Comparison of ENCODE assay signal across 9 cellular contexts in the genomic region with DNA sequence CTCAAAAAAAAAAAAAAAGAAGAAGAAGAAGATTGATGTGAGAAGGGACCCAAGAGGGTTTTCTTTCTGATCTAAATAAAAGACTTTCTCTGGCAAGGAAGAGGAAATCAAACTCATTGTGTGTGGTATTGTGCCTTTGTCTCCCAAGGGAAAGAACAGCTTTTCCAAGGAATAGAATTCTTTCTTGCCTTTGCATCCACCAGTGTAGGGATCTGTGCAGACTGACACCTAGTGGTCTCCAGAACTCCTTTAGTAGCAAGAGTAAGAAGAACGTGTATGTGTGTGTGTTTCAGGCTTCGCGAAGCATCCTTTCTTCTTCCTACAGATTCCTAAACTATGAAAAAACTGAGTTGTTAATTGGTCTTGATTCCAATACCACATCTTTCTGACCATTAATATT. TPM values are rescaled to one million over a fixed set of nuclear protein-coding genes. Genes with fewer than 3 reads are reported as not detected.
DNase-seq lines count a peak whose midpoint lies in the region; ATAC-seq and TF ChIP-seq lines count a peak whose summit lies in the region.
"Had no signal": no experiment of that assay in that cellular context is flagged by ENCODE, and none has a peak within 500 bp of the region (broad histone marks: within the 10 kb centered on the region; RNA-seq: fewer than 3 reads in every experiment).

No MANE protein-coding gene starts in this region.

- H3K9ac ChIP-seq in GM23248: no peak overlapping the region

- in situ Hi-C loops in GM23248 (cut with MboI): no loop called here

- H3K4me2 ChIP-seq in GM23248 (ENCODE audit: unreplicated experiment): no peak overlapping the region

- no peaks in the 10 kb centered on the region for H3K79me2 ChIP-seq in GM23248 (ENCODE audit: insufficient read depth)

- H3K4me1 ChIP-seq in GM23248 (ENCODE audit: insufficient read depth): no peaks in the 10 kb centered on the region

- no peak overlapping the region for H3K4me3 Mint-ChIP-seq in WTC11
- H3K4me3 Mint-ChIP-seq in natural killer cell treated with Interleukin-12 subunit alpha and Interleukin-12 subunit beta and Interleukin-15 and Interleukin-18, amount 100 ng/mL, for 72 hours: no peak overlapping the region

- peaks cover 40% of the 10 kb centered on the region for H3K9me3 Mint-ChIP-seq in WTC11
- H3K9me3 Mint-ChIP-seq in natural killer cell treated with Interleukin-12 subunit alpha and Interleukin-12 subunit beta and Interleukin-15 and Interleukin-18, amount 100 ng/mL, for 72 hours: no peaks in the 10 kb centered on the region

- 67 to 69% methylated on average over 3 of the region's 3 CpGs for WGBS in GM23248 (ENCODE audit: low coverage in 1 of 2, low lambda C conversion rate in 2 of 2, missing lambda C conversion rate in 2 of 2), 2 experiments

- no peak overlapping the region for H3K27ac Mint-ChIP-seq in WTC11
- H3K27ac Mint-ChIP-seq in natural killer cell treated with Interleukin-12 subunit alpha and Interleukin-12 subunit beta and Interleukin-15 and Interleukin-18, amount 100 ng/mL, for 72 hours: no peak overlapping the region

- no peak overlapping the region for H2AFZ ChIP-seq in GM23248

- no peak overlapping the region for H3K27ac ChIP-seq in 22Rv1
- H3K27ac ChIP-seq in GM23248: no peak overlapping the region

- no peaks in the 10 kb centered on the region for H3K9me3 ChIP-seq in GM23248 (ENCODE audit: low read depth)

- ATAC-seq in WTC11: peak; percentile 96
- no peak for ATAC-seq in natural killer cell treated with Interleukin-12 subunit alpha and Interleukin-12 subunit beta and Interleukin-15 and Interleukin-18, amount 100 ng/mL, for 72 hours
- ATAC-seq in HG02588 (IDR thresholded peaks at IDR 0.05; ENCODE audit: unreplicated experiment): no peak

- CTCF ChIA-PET in WTC11 (lab: Charles Lee): interaction anchor here (0.6 to 1.3 kb wide), 15 partner anchors 9 to 454 kb away, joined by 3 to 6 read pairs (median 3); no protein-coding TSS in a partner anchor

- H3K4me1 Mint-ChIP-seq in WTC11: no peaks in the 10 kb centered on the region
- H3K4me1 Mint-ChIP-seq in natural killer cell treated with Interleukin-12 subunit alpha and Interleukin-12 subunit beta and Interleukin-15 and Interleukin-18, amount 100 ng/mL, for 72 hours (ENCODE audit: low read depth in 2 of 2): peaks cover 0 to 3% of the 10 kb centered on the region in 2 donors

- POLR2A ChIA-PET in WTC11 (lab: Charles Lee): interaction anchor here (0.6 kb wide), 1 partner anchor 25 kb away, joined by 3 read pairs; no protein-coding TSS in a partner anchor

- H4K20me1 ChIP-seq in GM23248 (ENCODE audit: insufficient read depth): no peaks in the 10 kb centered on the region

- H3K36me3 ChIP-seq in GM23248 (ENCODE audit: low read depth): no peaks in the 10 kb centered on the region

- peaks cover 27% of the 10 kb centered on the region for H3K36me3 Mint-ChIP-seq in WTC11
- H3K36me3 Mint-ChIP-seq in natural killer cell treated with Interleukin-12 subunit alpha and Interleukin-12 subunit beta and Interleukin-15 and Interleukin-18, amount 100 ng/mL, for 72 hours: peaks cover 2% of the 10 kb centered on the region

- no peaks in the 10 kb centered on the region for H3K9me2 ChIP-seq in GM23248 (ENCODE audit: insufficient read depth)

- peak; percentile 53 for DNase-seq in GM23248
- no peak for DNase-seq in WTC11 (ENCODE audit: low spot score)
- peak; percentile 61 for DNase-seq in iPS-NIHi7 (ENCODE audit: extremely low spot score)
- no peak for DNase-seq in NCI-H1048 (lab: John Stamatoyannopoulos, UW)
- no peak for DNase-seq in NCI-H2107 (lab: John Stamatoyannopoulos, UW)
- DNase-seq in natural killer cell treated with Interleukin-12 subunit alpha and Interleukin-12 subunit beta and Interleukin-15 and Interleukin-18, amount 100 ng/mL, for 72 hours (ENCODE audit: low spot score): no peak
- DNase-seq: activated CD4-positive, alpha-beta T cell treated with anti-CD3 and anti-CD28 coated beads, Interleukin-2, amount 50 U/mL, for 1 hour had no signal

- no peaks in the 10 kb centered on the region for H3K27me3 ChIP-seq in GM23248 (replicated peaks; ENCODE audit: insufficient read depth)

- TF ChIP-seq CTCF in 22Rv1 (IDR thresholded peaks at IDR 0.05) (peak; percentile 75), WTC11 (IDR thresholded peaks at IDR 0.05) (0 out of 2 replicates have a peak, but pooled peaks have one; percentile 20)

- H3K27me3 Mint-ChIP-seq in WTC11 (ENCODE audit: low read depth): no peaks in the 10 kb centered on the region
- peaks cover 0 to 3% of the 10 kb centered on the region in 2 donors for H3K27me3 Mint-ChIP-seq in natural killer cell treated with Interleukin-12 subunit alpha and Interleukin-12 subunit beta and Interleukin-15 and Interleukin-18, amount 100 ng/mL, for 72 hours

- no peak overlapping the region for H3K4me3 ChIP-seq in GM23248

- H3F3A ChIP-seq in GM23248 (ENCODE audit: insufficient read depth): no peaks in the 10 kb centered on the region

TF ChIP-seq in WTC11, 78 proteins besides CTCF, POLR2A, EP300 and RAD21:
- TF ChIP-seq PRRX2 (CRISPR knock-in tag; IDR thresholded peaks at IDR 0.05) (no peak), NFE2L1 (CRISPR knock-in tag; IDR thresholded peaks at IDR 0.05) (no peak), ETV6 (CRISPR knock-in tag; IDR thresholded peaks at IDR 0.05) (no peak)
- TF ChIP-seq, protein P1, sequence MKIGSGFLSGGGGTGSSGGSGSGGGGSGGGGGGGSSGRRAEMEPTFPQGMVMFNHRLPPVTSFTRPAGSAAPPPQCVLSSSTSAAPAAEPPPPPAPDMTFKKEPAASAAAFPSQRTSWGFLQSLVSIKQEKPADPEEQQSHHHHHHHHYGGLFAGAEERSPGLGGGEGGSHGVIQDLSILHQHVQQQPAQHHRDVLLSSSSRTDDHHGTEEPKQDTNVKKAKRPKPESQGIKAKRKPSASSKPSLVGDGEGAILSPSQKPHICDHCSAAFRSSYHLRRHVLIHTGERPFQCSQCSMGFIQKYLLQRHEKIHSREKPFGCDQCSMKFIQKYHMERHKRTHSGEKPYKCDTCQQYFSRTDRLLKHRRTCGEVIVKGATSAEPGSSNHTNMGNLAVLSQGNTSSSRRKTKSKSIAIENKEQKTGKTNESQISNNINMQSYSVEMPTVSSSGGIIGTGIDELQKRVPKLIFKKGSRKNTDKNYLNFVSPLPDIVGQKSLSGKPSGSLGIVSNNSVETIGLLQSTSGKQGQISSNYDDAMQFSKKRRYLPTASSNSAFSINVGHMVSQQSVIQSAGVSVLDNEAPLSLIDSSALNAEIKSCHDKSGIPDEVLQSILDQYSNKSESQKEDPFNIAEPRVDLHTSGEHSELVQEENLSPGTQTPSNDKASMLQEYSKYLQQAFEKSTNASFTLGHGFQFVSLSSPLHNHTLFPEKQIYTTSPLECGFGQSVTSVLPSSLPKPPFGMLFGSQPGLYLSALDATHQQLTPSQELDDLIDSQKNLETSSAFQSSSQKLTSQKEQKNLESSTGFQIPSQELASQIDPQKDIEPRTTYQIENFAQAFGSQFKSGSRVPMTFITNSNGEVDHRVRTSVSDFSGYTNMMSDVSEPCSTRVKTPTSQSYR (CRISPR knock-in tag; IDR thresholded peaks at IDR 0.05): no peak
- TF ChIP-seq, protein P2, sequence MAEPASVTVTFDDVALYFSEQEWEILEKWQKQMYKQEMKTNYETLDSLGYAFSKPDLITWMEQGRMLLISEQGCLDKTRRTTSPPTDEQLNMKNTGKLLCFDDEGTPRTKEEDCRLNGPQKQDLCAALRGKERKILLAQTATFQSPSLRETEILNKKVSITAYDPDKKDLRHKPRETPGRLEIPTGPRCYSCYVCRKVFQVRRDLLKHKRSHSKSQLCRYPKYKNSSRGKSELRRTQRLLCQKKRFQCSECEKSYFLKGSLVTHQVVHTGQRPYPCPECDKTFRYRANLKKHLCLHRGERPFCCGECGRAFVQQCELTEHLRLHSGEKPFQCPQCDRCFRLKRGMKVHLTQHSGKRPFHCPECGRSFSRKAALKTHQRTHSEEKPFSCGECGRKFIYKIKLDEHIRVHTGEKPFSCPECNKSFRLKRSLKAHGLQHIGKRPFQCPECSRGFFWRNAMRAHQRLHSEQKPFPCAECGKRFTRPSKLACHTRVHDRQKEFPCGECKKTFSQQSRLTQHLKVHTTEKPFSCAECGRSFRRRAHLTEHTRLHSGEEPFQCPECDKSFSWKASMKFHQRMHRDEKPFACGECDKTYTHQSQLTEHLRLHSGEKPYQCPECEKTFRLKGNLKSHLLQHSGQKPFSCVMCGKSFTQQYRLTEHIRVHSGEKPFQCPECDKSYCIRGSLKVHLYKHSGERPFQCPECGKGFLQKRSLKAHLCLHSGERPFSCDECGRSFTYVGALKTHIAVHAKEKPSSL (CRISPR knock-in tag; conservative IDR thresholded peaks at IDR 0.05): no peak
- TF ChIP-seq, protein P3, sequence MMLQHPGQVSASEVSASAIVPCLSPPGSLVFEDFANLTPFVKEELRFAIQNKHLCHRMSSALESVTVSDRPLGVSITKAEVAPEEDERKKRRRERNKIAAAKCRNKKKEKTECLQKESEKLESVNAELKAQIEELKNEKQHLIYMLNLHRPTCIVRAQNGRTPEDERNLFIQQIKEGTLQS (CRISPR knock-in tag; conservative IDR thresholded peaks at IDR 0.05): no peak

RNA-seq across cellular contexts. Expression of a gene that starts 33.5 kb away (rescaled TPM):
- total RNA-seq in GM23248 (2014; rRNA removed; shearing (Covaris generic)): 485 and 499 TPM in 2 replicates
- 76.4 and 77.4 TPM in 2 replicates for polyA plus RNA-seq in GM23248 (2016; fragmentation: Nextera tagmentation; extraction: Ambion mirVana)
- 24.1 to 25.1 TPM (median 24.3 TPM) in 3 replicates for total RNA-seq in WTC11 (2021)
- 10 to 100 TPM in 1 of 2 donors, 1 to 10 TPM in 1; 6.6 to 13.6 TPM for total RNA-seq in natural killer cell treated with Interleukin-12 subunit alpha and Interleukin-12 subunit beta and Interleukin-15 and Interleukin-18, amount 100 ng/mL, for 72 hours

Comparison
In these comparisons a context has a peak if more than half of its experiments do, and no peak if none do; other contexts are left out.
1. DNase-seq: peak in GM23248 (single experiment) and iPS-NIHi7 (single experiment); none in WTC11 (single experiment), NCI-H1048 (single experiment), NCI-H2107 (single experiment) and natural killer cell treated with Interleukin-12 subunit alpha and Interleukin-12 subunit beta and Interleukin-15 and Interleukin-18, amount 100 ng/mL, for 72 hours (single experiment).
2. RNA of a gene that starts 33.5 kb away (total RNA-seq): 485 to 499 TPM in GM23248; 24.1 to 25.1 TPM in WTC11 and 6.6 to 13.6 TPM in natural killer cell treated with Interleukin-12 subunit alpha and Interleukin-12 subunit beta and Interleukin-15 and Interleukin-18, amount 100 ng/mL, for 72 hours; every median in the first group is over 10 times any median in the second.